ENCODE assay signal across 8 cellular contexts in the genomic region with DNA sequence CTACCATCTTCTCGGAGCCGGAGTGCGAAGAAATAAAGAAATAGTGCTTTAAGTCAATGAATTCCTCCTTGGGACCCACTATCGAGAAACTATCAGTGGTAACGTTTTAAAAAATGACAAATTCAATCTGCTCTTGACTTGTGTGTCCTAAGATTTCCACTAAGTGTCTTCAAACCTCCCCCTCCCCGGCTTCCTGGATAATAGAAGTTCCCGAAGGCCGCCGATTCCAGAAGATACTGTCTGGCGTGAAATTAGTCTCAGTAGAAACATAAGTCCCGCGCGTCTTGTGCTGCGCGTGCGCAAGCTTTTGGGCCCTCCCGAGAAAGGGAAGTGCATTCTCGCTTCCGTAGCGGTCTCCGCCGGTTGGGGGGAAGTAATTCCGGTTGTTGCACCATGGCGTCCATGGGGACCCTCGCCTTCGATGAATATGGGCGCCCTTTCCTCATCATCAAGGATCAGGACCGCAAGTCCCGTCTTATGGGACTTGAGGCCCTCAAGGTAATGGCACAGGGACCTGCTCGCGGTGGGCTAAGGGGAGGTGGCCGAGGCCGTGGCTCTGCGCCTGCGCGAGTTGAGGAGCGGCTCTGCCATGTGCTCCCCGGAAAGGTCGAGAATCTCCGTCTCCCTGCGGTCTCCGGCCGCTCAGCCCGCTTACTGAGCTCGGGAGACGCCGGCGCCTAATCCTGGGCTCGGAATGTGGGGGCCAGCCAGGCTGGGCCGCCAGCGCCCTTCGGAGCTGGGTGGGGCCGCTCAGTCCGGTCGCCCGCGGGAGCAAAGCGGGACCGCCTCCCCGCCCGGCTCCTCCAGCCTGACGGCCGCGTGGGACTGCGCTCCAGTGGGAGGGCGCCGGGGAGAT. TPM values are rescaled to one million over a fixed set of nuclear protein-coding genes. Genes with fewer than 3 reads are reported as not detected.
DNase-seq lines count a peak whose midpoint lies in the region; ATAC-seq and TF ChIP-seq lines count a peak whose summit lies in the region.

CCT5 (plus strand) TSS at position 333 of the 856 bp plus-strand sequence; CDS start at position 394, 61 bp downstream.

- H3K9me3 ChIP-seq in CD8-positive, alpha-beta T cell (ENCODE audit: low read length): no peaks in the 10 kb centered on the region

- H3K36me3 ChIP-seq in CD8-positive, alpha-beta T cell (ENCODE audit: insufficient read depth, low read length): peaks cover 8% of the 10 kb centered on the region

- H3K27ac ChIP-seq in CD8-positive, alpha-beta T cell (ENCODE audit: low read depth, low read length): peak within 1 kb of the TSS; percentile 91

- no peaks in the 10 kb centered on the region for H3K27me3 ChIP-seq in CD8-positive, alpha-beta T cell (ENCODE audit: insufficient read depth, low read length)

- ATAC-seq in CD8-positive, alpha-beta T cell: peak; percentile 81
- peak; percentile 76 for ATAC-seq in GM19467 (IDR thresholded peaks at IDR 0.05; ENCODE audit: unreplicated experiment)

- TF ChIP-seq CTCF in CD8-positive, alpha-beta T cell (IDR thresholded peaks at IDR 0.05): no peak

- peak within 1 kb of the TSS; percentile 94 for H3K4me3 Mint-ChIP-seq in CD8-positive, alpha-beta T cell

- H3K4me1 ChIP-seq in CD8-positive, alpha-beta T cell (ENCODE audit: insufficient read depth, low read length): peaks cover 34% of the 10 kb centered on the region

- intact Hi-C loops in CD8-positive, alpha-beta T cell (cut with DNase I, micrococcal nuclease): loop anchor here (1.0 to 10.0 kb wide), 5 partner anchors 103 to 511 kb away; partner anchors contain the start of genes DAP (in 2 of the 2), ANKRD33B (in 1 of the 2), MARCHF6 (in 1 of the 2) and ROPN1L (in 1 of the 2)

- CTCF ChIA-PET in CD8-positive, alpha-beta T cell (lab: Charles Lee): interaction anchor here (0.7 to 2.1 kb wide), 4 partner anchors 34 to 378 kb away, joined by 3 to 7 read pairs (median 3); no protein-coding TSS in a partner anchor

- H3K4me3 ChIP-seq in CD8-positive, alpha-beta T cell (ENCODE audit: low read depth, low read length): peak within 1 kb of the TSS; percentile 85

- no peaks in the 10 kb centered on the region for H3K9me3 Mint-ChIP-seq in CD8-positive, alpha-beta T cell

- peaks cover 28% of the 10 kb centered on the region for H3K36me3 Mint-ChIP-seq in CD8-positive, alpha-beta T cell

- H3K27ac Mint-ChIP-seq in CD8-positive, alpha-beta T cell: peak within 1 kb of the TSS; percentile 99

- no peaks in the 10 kb centered on the region for H3K27me3 Mint-ChIP-seq in CD8-positive, alpha-beta T cell (ENCODE audit: low read depth)

- H3K4me1 Mint-ChIP-seq in CD8-positive, alpha-beta T cell (ENCODE audit: low read depth): peaks cover 49% of the 10 kb centered on the region

- peak; percentile 78 to 93 (median 86) for DNase-seq in CD8-positive, alpha-beta T cell
- DNase-seq in HS-27A (ENCODE audit: low read depth): peak; percentile 96
- DNase-seq in NK-92 (lab: John Stamatoyannopoulos, UW; ENCODE audit: unreplicated experiment): peak; percentile 51
- peak; percentile 94 for DNase-seq in activated CD8-positive, alpha-beta memory T cell treated with anti-CD3 and anti-CD28 coated beads for 24 hours
- peak; percentile 83 for DNase-seq in effector CD8-positive, alpha-beta T cell (lab: John Stamatoyannopoulos, UW)
- peak; percentile 99 for DNase-seq in lung microvascular endothelial cell (ENCODE audit: low read depth in 2 of 2)
- peak; percentile 71 to 82 (median 74) for DNase-seq in stimulated activated CD4-positive, alpha-beta T cell treated with anti-CD3 and anti-CD28 coated beads, TNF-alpha, amount 100 ng/mL, for 48 hours (ENCODE audit: low read depth in 3 of 3)

- POLR2A ChIA-PET in CD8-positive, alpha-beta T cell (lab: Charles Lee): interaction anchor here (0.7 to 2.5 kb wide), 6 partner anchors 9 to 166 kb away, joined by 3 to 17 read pairs (median 3); partner anchors contain the start of gene MARCHF6

RNA-seq across cellular contexts. Expression of gene CCT5, which starts in this region (rescaled TPM):
- total RNA-seq in CD8-positive, alpha-beta T cell: 10 to 100 TPM; 38.1 to 41.0 TPM
- total RNA-seq in lung microvascular endothelial cell: 477 and 610 TPM in 2 replicates

Comparison
In these comparisons a context has a peak if more than half of its experiments do, and no peak if none do; other contexts are left out.
1. Peak in every context shown above with its lines: DNase-seq, ATAC-seq, H3K4me3 ChIP-seq and H3K27ac ChIP-seq.
2. RNA of gene CCT5 (total RNA-seq): 477 to 610 TPM in lung microvascular endothelial cell; 38.1 to 41.0 TPM in CD8-positive, alpha-beta T cell; every median in the first group is over 10 times any median in the second.